ENCODE assay signal across 8 cellular contexts in the genomic region with DNA sequence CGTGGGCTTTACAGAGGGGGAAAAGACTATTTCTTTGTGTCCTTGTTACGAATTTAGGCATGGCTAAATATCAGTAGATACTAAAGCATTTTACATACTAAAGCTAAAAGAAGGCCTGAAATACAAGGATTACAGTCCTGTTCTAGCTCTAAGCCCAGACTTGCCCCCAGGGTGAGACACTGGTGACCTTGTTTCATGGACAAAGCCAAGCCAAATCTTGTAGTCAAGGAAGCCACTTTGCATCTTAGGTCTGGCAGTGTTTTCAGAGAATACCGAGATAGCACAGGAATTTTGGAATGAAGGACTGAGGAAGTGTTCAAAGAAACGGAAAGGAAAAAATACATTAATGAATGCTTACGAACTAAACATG. TPM values are rescaled to one million over a fixed set of nuclear protein-coding genes. Genes with fewer than 3 reads are reported as not detected.
DNase-seq lines count a peak whose midpoint lies in the region; ATAC-seq and TF ChIP-seq lines count a peak whose summit lies in the region.

No MANE protein-coding gene starts in this region.

- peaks cover 36% of the 10 kb centered on the region for H3K4me1 Mint-ChIP-seq in activated T-cell treated with anti-CD3 and anti-CD28 coated beads, Interleukin-2, amount 50 U/mL, for 72 hours (ENCODE audit: low read depth)
- peaks cover 29% of the 10 kb centered on the region for H3K4me1 Mint-ChIP-seq in type B pancreatic cell (ENCODE audit: unreplicated experiment)

- H3K4me3 ChIP-seq in astrocyte of the cerebellum (ENCODE audit: low read depth, low read length), result peak overlapping the region; percentile 98
- peak overlapping the region; percentile 81 to 88 (median 85) for H3K4me3 ChIP-seq in right lobe of liver

- peaks cover 12 to 14% of the 10 kb centered on the region in 2 donors for H3K36me3 Mint-ChIP-seq in activated T-cell treated with anti-CD3 and anti-CD28 coated beads, Interleukin-2, amount 50 U/mL, for 72 hours (ENCODE audit: insufficient read depth in 2 of 2)
- H3K36me3 Mint-ChIP-seq in type B pancreatic cell, result no peaks in the 10 kb centered on the region

- 42% methylated on average over 5 of the region's 5 CpGs for WGBS in right lobe of liver (ENCODE audit: insufficient coverage, low coverage, low lambda C conversion rate, missing lambda C conversion rate)

- no peak for TF ChIP-seq CTCF in astrocyte of the cerebellum (IDR thresholded peaks at IDR 0.05; ENCODE audit: low read depth, low read length, missing control alignments)
- no peak for TF ChIP-seq CTCF in right lobe of liver (IDR thresholded peaks at IDR 0.05)
- no peak for TF ChIP-seq CTCF in type B pancreatic cell (conservative IDR thresholded peaks at IDR 0.05)

- H3K27ac ChIP-seq in right lobe of liver, result peak overlapping the region; percentile 86 to 93 (median 92)

- DNase-seq in activated T-cell treated with anti-CD3 and anti-CD28 coated beads, Interleukin-2, amount 50 U/mL, for 72 hours, result no peak
- no peak for DNase-seq in activated T-cell treated with anti-CD3 and anti-CD28 coated beads, Interleukin-2, amount 50 U/mL, for 1 hour
- DNase-seq in astrocyte of the cerebellum (ENCODE audit: low read depth) (no peak), right lobe of liver (no peak), type B pancreatic cell (ENCODE audit: extremely low spot score, unreplicated experiment) (no peak), epidermal melanocyte (ENCODE audit: insufficient read length, low spot score) (no peak), LoVo (ENCODE audit: low spot score) (no peak)
- no peak for DNase-seq in activated effector memory CD4-positive, alpha-beta T cell treated with Interleukin-2 at 50 U/mL for 16 hours

- H3K27ac Mint-ChIP-seq in activated T-cell treated with anti-CD3 and anti-CD28 coated beads, Interleukin-2, amount 50 U/mL, for 72 hours, result peak overlapping the region; percentile 87
- peak overlapping the region; percentile 99 for H3K27ac Mint-ChIP-seq in type B pancreatic cell

- H3K4me3 Mint-ChIP-seq in activated T-cell treated with anti-CD3 and anti-CD28 coated beads, Interleukin-2, amount 50 U/mL, for 72 hours, result peak overlapping the region; percentile 82 to 99
- H3K4me3 Mint-ChIP-seq in type B pancreatic cell, result peak overlapping the region; percentile 99

- no peaks in the 10 kb centered on the region for H3K27me3 Mint-ChIP-seq in activated T-cell treated with anti-CD3 and anti-CD28 coated beads, Interleukin-2, amount 50 U/mL, for 72 hours (ENCODE audit: low read depth)
- H3K27me3 Mint-ChIP-seq in type B pancreatic cell, result no peaks in the 10 kb centered on the region

- TF ChIP-seq POLR2A in right lobe of liver (IDR thresholded peaks at IDR 0.05), result no peak

- no peaks in the 10 kb centered on the region for H3K9me3 ChIP-seq in right lobe of liver

- ATAC-seq in activated T-cell treated with anti-CD3 and anti-CD28 coated beads, Interleukin-2, amount 50 U/mL, for 72 hours (replicated peaks in 1 of 2), result no peak
- ATAC-seq in right lobe of liver, result no peak

- no peaks in the 10 kb centered on the region for H3K36me3 ChIP-seq in right lobe of liver

- in situ Hi-C loops in astrocyte of the cerebellum (cut with HindIII; ENCODE audit: low sequenced_read_pairs), result no loop called here

- intact Hi-C loops in right lobe of liver (cut with DNase I), result no loop called here

- H3K4me1 ChIP-seq in right lobe of liver, result peaks cover 0 to 15% (median 0%) of the 10 kb centered on the region in 4 donors

- H3K9me3 Mint-ChIP-seq in activated T-cell treated with anti-CD3 and anti-CD28 coated beads, Interleukin-2, amount 50 U/mL, for 72 hours, result no peaks in the 10 kb centered on the region
- H3K9me3 Mint-ChIP-seq in type B pancreatic cell, result no peaks in the 10 kb centered on the region

- no peaks in the 10 kb centered on the region for H3K27me3 ChIP-seq in right lobe of liver

RNA-seq across cellular contexts. Expression of a gene that starts 0.7 kb away (rescaled TPM):
- total RNA-seq in activated T-cell treated with anti-CD3 and anti-CD28 coated beads, Interleukin-2, amount 50 U/mL, for 72 hours, result 100 to 1,000 TPM; 204 to 212 TPM
- total RNA-seq in right lobe of liver, result 10 to 100 TPM; 47.6 to 68.9 (median 64.5) TPM
- total RNA-seq in type B pancreatic cell (ENCODE audit: low replicate concordance), result 129 and 133 TPM in 2 replicates

RNA-seq across cellular contexts. Expression of a gene that starts 43.6 kb away (rescaled TPM):
- 1 to 10 TPM; 1.3 to 2.2 TPM for total RNA-seq in activated T-cell treated with anti-CD3 and anti-CD28 coated beads, Interleukin-2, amount 50 U/mL, for 72 hours
- under 1 TPM in 1 of 6 experiments, not detected in 5; 0.05 TPM for total RNA-seq in right lobe of liver
- total RNA-seq in type B pancreatic cell (ENCODE audit: low replicate concordance), result 0.71 and 2.6 TPM in 2 replicates

RNA-seq across cellular contexts. Expression of a gene that starts 50.4 kb away (rescaled TPM):
- 10 to 100 TPM; 42.0 to 51.7 TPM for total RNA-seq in activated T-cell treated with anti-CD3 and anti-CD28 coated beads, Interleukin-2, amount 50 U/mL, for 72 hours
- total RNA-seq in right lobe of liver (10 to 100 TPM; 43.7 to 64.0 (median 49.4) TPM), type B pancreatic cell (ENCODE audit: low replicate concordance) (55.4 and 63.7 TPM in 2 replicates)
